Comparison of ENCODE assay signal across 8 cellular contexts in genomic region chr10:62049815-62050626, GRCh38.
DNase-seq lines count a peak whose midpoint lies in the region; ATAC-seq and TF ChIP-seq lines count a peak whose summit lies in the region.

No MANE protein-coding gene starts in this region.

- peak overlapping the region; percentile 71 for H3K4me3 ChIP-seq in GM12865 (ENCODE audit: low read depth, low read length)
- H3K4me3 ChIP-seq in gastroesophageal sphincter = peak overlapping the region; percentile 54 to 97
- H3K4me3 ChIP-seq in skeletal muscle cell (ENCODE audit: low read depth, low read length) = peak overlapping the region; percentile 85

- WGBS in gastroesophageal sphincter (ENCODE audit: low coverage in 1 of 2), 2 donors = 3 to 6% methylated on average over 3 of the region's 3 CpGs

- H3K9me3 Mint-ChIP-seq in activated B cell treated with CpG ODN at 0.5 μM for 24 hours = peaks cover 2% of the 10 kb centered on the region

- TF ChIP-seq POLR2A in gastroesophageal sphincter (IDR thresholded peaks at IDR 0.05) = no peak

- POLR2A ChIA-PET in activated B cell treated with CpG ODN at 0.5 μM for 24 hours (lab: Charles Lee) = interaction anchor here (0.6 to 18.1 kb wide), 22 partner anchors 9 to 1215 kb away, joined by 3 to 589 read pairs (median 8); partner anchors contain the start of gene ARID5B

- CTCF ChIA-PET in activated B cell treated with CpG ODN at 0.5 μM for 24 hours (lab: Charles Lee) = interaction anchor here (0.9 to 7.4 kb wide), 7 partner anchors 11 to 195 kb away, joined by 4 to 77 read pairs (median 7); partner anchors contain the start of gene ARID5B

- no peak for TF ChIP-seq EP300 in gastroesophageal sphincter (IDR thresholded peaks at IDR 0.05)

- H3K27ac Mint-ChIP-seq in activated B cell treated with CpG ODN at 0.5 μM for 24 hours = peak overlapping the region; percentile 93

- peaks cover 23 to 85% (median 47%) of the 10 kb centered on the region in 3 donors for H3K4me1 ChIP-seq in gastroesophageal sphincter

- ATAC-seq in activated B cell treated with CpG ODN at 0.5 μM for 24 hours (ENCODE audit: low read depth) = no peak
- no peak for ATAC-seq in gastroesophageal sphincter
- ATAC-seq in HG03378 (IDR thresholded peaks at IDR 0.05; ENCODE audit: unreplicated experiment) = no peak

- no peaks in the 10 kb centered on the region for H3K9me3 ChIP-seq in gastroesophageal sphincter

- DNase-seq in GM12865 (ENCODE audit: low read depth) = peak; percentile 51
- DNase-seq in activated B cell treated with CpG ODN at 0.5 μM for 24 hours = no peak
- no peak for DNase-seq in skeletal muscle cell (ENCODE audit: low read depth)
- no peak for DNase-seq in ureter (ENCODE audit: low spot score)
- DNase-seq in SKM-1 (lab: John Stamatoyannopoulos, UW; ENCODE audit: unreplicated experiment) = no peak
- no peak for DNase-seq in activated gamma-delta T cell treated with Interleukin-2 at 50 U/mL for 16 hours

- TF ChIP-seq CTCF in GM12865 (IDR thresholded peaks at IDR 0.05; ENCODE audit: insufficient read depth, low read depth, low read length, missing control alignments) (no peak), activated B cell treated with CpG ODN at 0.5 μM for 24 hours (IDR thresholded peaks at IDR 0.05) (no peak), gastroesophageal sphincter (IDR thresholded peaks at IDR 0.05) (no peak)

- H3K27ac ChIP-seq in gastroesophageal sphincter = peak overlapping the region; percentile 86 to 100 (median 90)

- H3K36me3 ChIP-seq in gastroesophageal sphincter = peaks cover 0 to 20% of the 10 kb centered on the region in 2 donors

- H3K36me3 Mint-ChIP-seq in activated B cell treated with CpG ODN at 0.5 μM for 24 hours (ENCODE audit: low read depth) = peaks cover 52% of the 10 kb centered on the region

- H3K4me1 Mint-ChIP-seq in activated B cell treated with CpG ODN at 0.5 μM for 24 hours = peaks cover 100% of the 10 kb centered on the region

- no peaks in the 10 kb centered on the region for H3K27me3 Mint-ChIP-seq in activated B cell treated with CpG ODN at 0.5 μM for 24 hours

- no peaks in the 10 kb centered on the region for H3K27me3 ChIP-seq in gastroesophageal sphincter

- peak overlapping the region; percentile 85 for H3K4me3 Mint-ChIP-seq in activated B cell treated with CpG ODN at 0.5 μM for 24 hours

- intact Hi-C loops in activated B cell treated with CpG ODN at 0.5 μM for 24 hours (cut with micrococcal nuclease) = loop anchor here (2.0 to 10.0 kb wide), 5 partner anchors 117 to 765 kb away; partner anchors contain the start of genes EGR2 and ZNF365
